In genomic region chr19:18224525-18225354, GRCh38 we compare ENCODE assay signal across 8 cellular contexts. TPM values are rescaled to one million over a fixed set of nuclear protein-coding genes. Genes with fewer than 3 reads are reported as not detected.
DNase-seq lines count a peak whose midpoint lies in the region; ATAC-seq and TF ChIP-seq lines count a peak whose summit lies in the region.

No MANE protein-coding gene starts in this region.

- no peaks in the 10 kb centered on the region for H3K36me3 ChIP-seq in skeletal muscle tissue (ENCODE audit: control insufficient read depth in 3 of 3, insufficient read depth in 3 of 3, low read length in 3 of 3)

- H3K4me3 ChIP-seq in cardiac fibroblast (replicated peaks in 1 of 2; ENCODE audit: low read depth in 2 of 2, low read length in 2 of 2) (peak overlapping the region; percentile 34 to 52), skeletal muscle tissue (ENCODE audit: low read length in 3 of 3) (peak overlapping the region; percentile 79 to 81 (median 80))

- H3K27me3 ChIP-seq in skeletal muscle tissue (ENCODE audit: control insufficient read depth in 3 of 3, insufficient read depth in 3 of 3, low read length in 3 of 3), result peaks cover 0 to 29% (median 20%) of the 10 kb centered on the region in 3 donors

- H3K27ac ChIP-seq in skeletal muscle tissue (ENCODE audit: low read depth, low read length), result peak overlapping the region; percentile 87

- H3K27ac Mint-ChIP-seq in WTC11, result peak overlapping the region; percentile 100

- peak; percentile 96 for DNase-seq in NK-92 treated with Interleukin-12 subunit alpha and Interleukin-12 subunit beta, amount 100 ng/mL, for 24 hours (lab: John Stamatoyannopoulos, UW)
- DNase-seq in NK-92 (lab: John Stamatoyannopoulos, UW; ENCODE audit: unreplicated experiment) (no peak), NCI-H2171 treated with DMSO at 0.1 percent for 48 hours (lab: John Stamatoyannopoulos, UW) (peak; percentile 51), WTC11 (ENCODE audit: low spot score) (peak; percentile 100), cardiac fibroblast (ENCODE audit: low read depth in 2 of 2) (peak; percentile 99 to 100), iPS-NIHi7 (ENCODE audit: extremely low spot score) (peak; percentile 98)

- H3K9me3 ChIP-seq in skeletal muscle tissue (ENCODE audit: control insufficient read depth in 3 of 3, low read length in 3 of 3), result no peaks in the 10 kb centered on the region

- CTCF ChIA-PET in WTC11 (lab: Charles Lee), result interaction anchor here (0.5 to 3.9 kb wide), 31 partner anchors 8 to 227 kb away, joined by 3 to 72 read pairs (median 5); partner anchors contain the start of genes ARRDC2, GDF15, JUND and LSM4

- peaks cover 36 to 43% (median 38%) of the 10 kb centered on the region in 3 donors for H3K4me1 ChIP-seq in skeletal muscle tissue (ENCODE audit: control insufficient read depth in 3 of 3, insufficient read depth in 3 of 3, low read length in 3 of 3)

- H3K36me3 Mint-ChIP-seq in WTC11, result no peaks in the 10 kb centered on the region

- ATAC-seq in HG03095 (IDR thresholded peaks at IDR 0.05; ENCODE audit: unreplicated experiment) (peak; percentile 83), WTC11 (peak; percentile 91)

- peak overlapping the region; percentile 57 to 79 (median 68) for H3K9ac ChIP-seq in skeletal muscle tissue (ENCODE audit: low read depth in 1 of 3, low read length in 3 of 3)

- POLR2A ChIA-PET in WTC11 (lab: Charles Lee), result interaction anchor here (0.9 to 2.1 kb wide), 8 partner anchors 8 to 73 kb away, joined by 3 to 26 read pairs (median 5); partner anchors contain the start of genes JUND and RAB3A

- no peak for TF ChIP-seq CTCF in WTC11 (IDR thresholded peaks at IDR 0.05)
- TF ChIP-seq CTCF in cardiac fibroblast (IDR thresholded peaks at IDR 0.05; ENCODE audit: low read depth, low read length), result no peak

- H3K9me3 Mint-ChIP-seq in WTC11, result no peaks in the 10 kb centered on the region

- H3K4me3 Mint-ChIP-seq in WTC11, result peak overlapping the region; percentile 92

- peaks cover 42% of the 10 kb centered on the region for H3K27me3 Mint-ChIP-seq in WTC11 (ENCODE audit: low read depth)

- H3K4me1 Mint-ChIP-seq in WTC11, result peaks cover 30% of the 10 kb centered on the region

TF ChIP-seq in WTC11, 78 proteins besides CTCF, POLR2A, EP300 and RAD21:
- TF ChIP-seq, protein P1, sequence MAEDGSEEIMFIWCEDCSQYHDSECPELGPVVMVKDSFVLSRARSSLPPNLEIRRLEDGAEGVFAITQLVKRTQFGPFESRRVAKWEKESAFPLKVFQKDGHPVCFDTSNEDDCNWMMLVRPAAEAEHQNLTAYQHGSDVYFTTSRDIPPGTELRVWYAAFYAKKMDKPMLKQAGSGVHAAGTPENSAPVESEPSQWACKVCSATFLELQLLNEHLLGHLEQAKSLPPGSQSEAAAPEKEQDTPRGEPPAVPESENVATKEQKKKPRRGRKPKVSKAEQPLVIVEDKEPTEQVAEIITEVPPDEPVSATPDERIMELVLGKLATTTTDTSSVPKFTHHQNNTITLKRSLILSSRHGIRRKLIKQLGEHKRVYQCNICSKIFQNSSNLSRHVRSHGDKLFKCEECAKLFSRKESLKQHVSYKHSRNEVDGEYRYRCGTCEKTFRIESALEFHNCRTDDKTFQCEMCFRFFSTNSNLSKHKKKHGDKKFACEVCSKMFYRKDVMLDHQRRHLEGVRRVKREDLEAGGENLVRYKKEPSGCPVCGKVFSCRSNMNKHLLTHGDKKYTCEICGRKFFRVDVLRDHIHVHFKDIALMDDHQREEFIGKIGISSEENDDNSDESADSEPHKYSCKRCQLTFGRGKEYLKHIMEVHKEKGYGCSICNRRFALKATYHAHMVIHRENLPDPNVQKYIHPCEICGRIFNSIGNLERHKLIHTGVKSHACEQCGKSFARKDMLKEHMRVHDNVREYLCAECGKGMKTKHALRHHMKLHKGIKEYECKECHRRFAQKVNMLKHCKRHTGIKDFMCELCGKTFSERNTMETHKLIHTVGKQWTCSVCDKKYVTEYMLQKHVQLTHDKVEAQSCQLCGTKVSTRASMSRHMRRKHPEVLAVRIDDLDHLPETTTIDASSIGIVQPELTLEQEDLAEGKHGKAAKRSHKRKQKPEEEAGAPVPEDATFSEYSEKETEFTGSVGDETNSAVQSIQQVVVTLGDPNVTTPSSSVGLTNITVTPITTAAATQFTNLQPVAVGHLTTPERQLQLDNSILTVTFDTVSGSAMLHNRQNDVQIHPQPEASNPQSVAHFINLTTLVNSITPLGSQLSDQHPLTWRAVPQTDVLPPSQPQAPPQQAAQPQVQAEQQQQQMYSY (CRISPR knock-in tag; IDR thresholded peaks at IDR 0.05), result peak; percentile 87
- TF ChIP-seq MAX (CRISPR knock-in tag; IDR thresholded peaks at IDR 0.05) (0 out of 2 replicates have a peak, but pooled peaks have one; percentile 12), ZNF317 (CRISPR knock-in tag; IDR thresholded peaks at IDR 0.05; ENCODE audit: borderline replicate concordance, low read depth) (no peak), E2F5 (CRISPR knock-in tag; IDR thresholded peaks at IDR 0.05) (0 out of 2 replicates have a peak, but pooled peaks have one; percentile 34), SP1 (CRISPR knock-in tag; conservative IDR thresholded peaks at IDR 0.05) (0 out of 2 replicates have a peak, but pooled peaks have one; percentile 23)

RNA-seq across cellular contexts. Expression of gene PDE4C, which starts 1.5 kb away (rescaled TPM):
- total RNA-seq in WTC11 (2021) (3.0 to 5.7 TPM (median 3.8 TPM) in 3 replicates), skeletal muscle tissue (2.1 TPM)

RNA-seq across cellular contexts. Expression of gene RAB3A, which starts 20.9 kb away (rescaled TPM):
- total RNA-seq in WTC11 (2021) (12.2 to 14.7 TPM (median 14.6 TPM) in 3 replicates), skeletal muscle tissue (0.52 TPM)

RNA-seq across cellular contexts. Expression of gene MPV17L2, which starts 31.7 kb away (rescaled TPM):
- total RNA-seq in WTC11 (2021) (26.3 to 29.8 TPM (median 28.0 TPM) in 3 replicates), skeletal muscle tissue (4.2 TPM)

RNA-seq across cellular contexts. Expression of gene IQCN, which starts 49.5 kb away (rescaled TPM):
- 0.46 to 1.0 TPM (median 0.61 TPM) in 3 replicates for total RNA-seq in WTC11 (2021)
- 0.52 TPM for total RNA-seq in skeletal muscle tissue

RNA-seq across cellular contexts. Expression of gene IFI30, which starts 51.1 kb away (rescaled TPM):
- 20.2 to 30.3 TPM (median 26.2 TPM) in 3 replicates for total RNA-seq in WTC11 (2021)
- 3.7 TPM for total RNA-seq in skeletal muscle tissue
